8 cellular contexts compared by ENCODE assay signal in the genomic region with DNA sequence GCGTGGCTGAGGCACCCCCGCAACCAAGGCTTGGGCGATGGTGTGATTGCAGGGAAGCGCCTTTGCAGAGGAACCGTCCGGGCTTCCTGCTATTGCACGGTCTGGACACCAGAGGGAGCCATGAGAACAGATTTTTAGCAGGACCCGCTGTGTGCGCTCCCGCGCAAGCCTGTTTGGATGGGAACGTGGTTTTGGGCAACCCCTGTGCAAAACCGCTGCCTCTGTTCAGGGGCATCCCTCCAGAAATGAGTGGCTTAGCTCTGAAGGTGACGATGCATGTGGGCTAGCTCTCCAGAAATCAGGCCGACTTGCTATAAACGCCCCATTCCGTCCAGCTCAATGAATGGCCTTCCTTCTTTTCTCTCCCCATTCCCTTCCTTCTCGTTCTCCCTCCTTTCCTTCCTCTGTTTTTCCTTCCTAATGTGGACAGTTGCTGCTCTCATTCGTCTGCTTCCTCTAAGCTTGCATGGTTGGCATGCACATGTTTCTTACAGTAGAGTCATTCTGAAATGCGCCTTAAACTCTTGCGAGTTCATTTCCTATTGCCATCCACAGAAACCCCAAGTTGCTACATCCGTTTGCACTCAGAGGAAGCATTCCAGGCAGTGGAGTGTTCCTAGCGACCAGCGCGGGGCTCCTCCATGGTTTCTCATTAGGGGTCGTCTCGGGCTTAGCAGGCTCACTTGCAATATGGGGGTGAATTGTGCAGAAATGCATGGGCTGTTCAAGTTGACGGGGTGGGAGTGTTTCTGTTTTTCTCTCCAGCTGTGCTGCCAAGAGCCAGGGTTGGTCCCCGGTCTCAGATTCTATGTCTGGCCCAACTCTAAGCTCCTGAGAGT.
DNase-seq lines count a peak whose midpoint lies in the region; ATAC-seq and TF ChIP-seq lines count a peak whose summit lies in the region.

No MANE protein-coding gene starts in this region.

- H3K9me3 Mint-ChIP-seq in endothelial cell (ENCODE audit: unreplicated experiment): no peaks in the 10 kb centered on the region

- peak overlapping the region; percentile 2 for H3K4me3 Mint-ChIP-seq in endothelial cell (ENCODE audit: unreplicated experiment)

- peak; percentile 60 for ATAC-seq in HG02973 (IDR thresholded peaks at IDR 0.05; ENCODE audit: unreplicated experiment)

- DNase-seq in DMS153 treated with DMSO at 0.1 percent for 48 hours (lab: John Stamatoyannopoulos, UW; ENCODE audit: unreplicated experiment) (peak; percentile 46), DMS153 (lab: John Stamatoyannopoulos, UW) (no peak), NCI-H69 (lab: John Stamatoyannopoulos, UW) (peak; percentile 76), endothelial cell (ENCODE audit: low spot score) (peak; percentile 68), middle frontal gyrus (ENCODE audit: extremely low spot score, low spot score) (peak; percentile 42)
- DNase-seq in activated CD8-positive, alpha-beta memory T cell treated with anti-CD3 and anti-CD28 coated beads for 24 hours: peak; percentile 78
- DNase-seq in stimulated activated CD8-positive, alpha-beta memory T cell treated with anti-CD3 and anti-CD28 coated beads, Interleukin-15, amount 100 ng/mL, for 48 hours (ENCODE audit: low read depth in 2 of 2): peak; percentile 16 to 18

- no peaks in the 10 kb centered on the region for H3K27me3 Mint-ChIP-seq in endothelial cell (ENCODE audit: unreplicated experiment)

- peaks cover 5% of the 10 kb centered on the region for H3K4me1 Mint-ChIP-seq in endothelial cell (ENCODE audit: unreplicated experiment)

- peak; percentile 93 for TF ChIP-seq CTCF in endothelial cell (IDR thresholded peaks at IDR 0.05; ENCODE audit: unreplicated experiment)

- no peaks in the 10 kb centered on the region for H3K36me3 Mint-ChIP-seq in endothelial cell (ENCODE audit: low read depth, unreplicated experiment)

- H3K27ac Mint-ChIP-seq in endothelial cell (ENCODE audit: unreplicated experiment): no peak overlapping the region
